In genomic region chr9:131334568-131335105, GRCh38 we compare ENCODE assay signal across 14 cellular contexts. TPM values are rescaled to one million over a fixed set of nuclear protein-coding genes. Genes with fewer than 3 reads are reported as not detected.
DNase-seq lines count a peak whose midpoint lies in the region; ATAC-seq, FAIRE-seq and TF ChIP-seq lines count a peak whose summit lies in the region.
"Had no signal": no experiment of that assay in that cellular context is flagged by ENCODE, and none has a peak within 500 bp of the region (broad histone marks: within the 10 kb centered on the region; RNA-seq: fewer than 3 reads in every experiment).

No MANE protein-coding gene starts in this region.

- no peaks in the 10 kb centered on the region for H3K9me3 ChIP-seq in endodermal cell (ENCODE audit: control insufficient read depth, low read length)
- no peaks in the 10 kb centered on the region for H3K9me3 ChIP-seq in left lung

- H3K27me3 Mint-ChIP-seq in endodermal cell (ENCODE audit: insufficient read depth): no peaks in the 10 kb centered on the region

- peaks cover 9% of the 10 kb centered on the region for H3K4me1 ChIP-seq in endodermal cell (ENCODE audit: control insufficient read depth, insufficient read depth, low read length)
- H3K4me1 ChIP-seq in left lung: no peaks in the 10 kb centered on the region

- 62 to 73% methylated on average over 7 to 14 of the region's 14 CpGs for WGBS in endodermal cell (ENCODE audit: insufficient coverage in 1 of 2, insufficient read length in 1 of 2), 2 experiments

- no peak overlapping the region for H3K4me3 Mint-ChIP-seq in endodermal cell
- H3K4me3 Mint-ChIP-seq: activated naive CD4-positive, alpha-beta T cell treated with anti-CD3 and anti-CD28 coated beads, Interleukin-2, amount 10 ng/mL, durations not matched to agents 7 days and 5 days had no signal

- no peak overlapping the region for H3K27ac Mint-ChIP-seq in endodermal cell
- H3K27ac Mint-ChIP-seq: activated naive CD4-positive, alpha-beta T cell treated with anti-CD3 and anti-CD28 coated beads, Interleukin-2, amount 10 ng/mL, durations not matched to agents 7 days and 5 days had no signal

- no peak overlapping the region for H3K27ac ChIP-seq in endodermal cell (ENCODE audit: low read depth, low read length)
- no peak overlapping the region for H3K27ac ChIP-seq in left lung
- H3K27ac ChIP-seq: dorsolateral prefrontal cortex had no signal

- no peaks in the 10 kb centered on the region for H3K27me3 ChIP-seq in endodermal cell (ENCODE audit: control insufficient read depth, insufficient read depth, low read length, poor library complexity, severe bottlenecking)
- H3K27me3 ChIP-seq in left lung: no peaks in the 10 kb centered on the region
- H3K27me3 ChIP-seq: dorsolateral prefrontal cortex had no signal

- peaks cover 22% of the 10 kb centered on the region for H3K4me1 Mint-ChIP-seq in endodermal cell

- H3K4me3 ChIP-seq in endodermal cell (ENCODE audit: low read length) (no peak overlapping the region), left lung (no peak overlapping the region)
- H3K4me3 ChIP-seq: dorsolateral prefrontal cortex had no signal

- no peak overlapping the region for H3K9ac ChIP-seq in endodermal cell (ENCODE audit: extremely low read depth, low read length, poor library complexity, severe bottlenecking)

- no peaks in the 10 kb centered on the region for H3K36me3 ChIP-seq in endodermal cell (ENCODE audit: control insufficient read depth, insufficient read depth, low read length)
- H3K36me3 ChIP-seq in left lung: no peaks in the 10 kb centered on the region

- ATAC-seq in left lung (peak; percentile 16), GM21576 (IDR thresholded peaks at IDR 0.05; ENCODE audit: unreplicated experiment) (no peak)

- DNase-seq in activated naive CD4-positive, alpha-beta T cell treated with anti-CD3 and anti-CD28 coated beads, Interleukin-2, amount 50 U/mL, for 16 hours: peak; percentile 6
- no peak for DNase-seq in activated naive CD4-positive, alpha-beta T cell (lab: John Stamatoyannopoulos, UW)
- peak; percentile 70 for DNase-seq in endodermal cell
- no peak for DNase-seq in left lung
- peak; percentile 6 for DNase-seq in urothelium cell line (ENCODE audit: low spot score)
- DNase-seq in NCI-H1417 treated with DMSO at 0.1 percent for 48 hours (lab: John Stamatoyannopoulos, UW): no peak
- DNase-seq in NCI-H2196 treated with DMSO at 0.1 percent for 48 hours (lab: John Stamatoyannopoulos, UW; ENCODE audit: unreplicated experiment): no peak
- DNase-seq: activated CD4-positive, alpha-beta T cell treated with anti-CD3 and anti-CD28 coated beads, Interleukin-2, amount 50 U/mL, for 1 hour; activated naive CD4-positive, alpha-beta T cell treated with anti-CD3 and anti-CD28 coated beads, Interleukin-2, amount 10 ng/mL, durations not matched to agents 7 days and 5 days; NCI-H345; stimulated activated naive CD4-positive, alpha-beta T cell had no signal

- H3K36me3 Mint-ChIP-seq in endodermal cell (ENCODE audit: low read depth): no peaks in the 10 kb centered on the region
- H3K36me3 Mint-ChIP-seq: activated naive CD4-positive, alpha-beta T cell treated with anti-CD3 and anti-CD28 coated beads, Interleukin-2, amount 10 ng/mL, durations not matched to agents 7 days and 5 days had no signal

- H3K9me3 Mint-ChIP-seq in endodermal cell: no peaks in the 10 kb centered on the region
- H3K9me3 Mint-ChIP-seq: activated naive CD4-positive, alpha-beta T cell treated with anti-CD3 and anti-CD28 coated beads, Interleukin-2, amount 10 ng/mL, durations not matched to agents 7 days and 5 days had no signal

- TF ChIP-seq CTCF in endodermal cell (conservative IDR thresholded peaks at IDR 0.05): no peak
- no peak for TF ChIP-seq CTCF in left lung (IDR thresholded peaks at IDR 0.05)

- intact Hi-C loops in left lung (cut with DNase I): loop anchor here in 1 of 2 donors (5.0 kb wide), 2 partner anchors 157 to 277 kb away; no protein-coding TSS in a partner anchor

- FAIRE-seq in urothelium cell line (lab: Jason Lieb, UNC): no peak
- FAIRE-seq: A204.1 had no signal

RNA-seq across cellular contexts. Expression of gene PLPP7, which starts 45.1 kb away (rescaled TPM):
- 1 to 10 TPM; 4.1 to 5.6 TPM for total RNA-seq in endodermal cell
- 3.6 TPM for polyA plus RNA-seq in endodermal cell (2013, experiment 1 of 2)
- 3.0 TPM for polyA plus RNA-seq in endodermal cell (2013, experiment 2 of 2)
- total RNA-seq in left lung: 1 to 10 TPM; 1.6 to 2.3 TPM

RNA-seq across cellular contexts. Expression of gene FAM78A, which starts 58.3 kb away (rescaled TPM):
- 1 to 10 TPM; 5.5 to 5.6 TPM for total RNA-seq in endodermal cell
- polyA plus RNA-seq in endodermal cell (2013, experiment 1 of 2): 3.0 TPM
- polyA plus RNA-seq in endodermal cell (2013, experiment 2 of 2): 2.8 TPM
- total RNA-seq in left lung: 10 to 100 TPM in 1 of 2 donors, 1 to 10 TPM in 1; 7.8 to 18.1 TPM

RNA-seq across cellular contexts. Expression of gene PRRC2B, which starts 59.2 kb away (rescaled TPM):
- 100 to 1,000 TPM; 309 to 334 TPM for total RNA-seq in endodermal cell
- polyA plus RNA-seq in endodermal cell (2013, experiment 1 of 2): 182 TPM
- polyA plus RNA-seq in endodermal cell (2013, experiment 2 of 2): 205 TPM
- 100 to 1,000 TPM; 165 to 176 TPM for total RNA-seq in left lung

Comparison
In these comparisons a context has a peak if more than half of its experiments do, and no peak if none do; other contexts are left out.
1. DNase-seq: peak in activated naive CD4-positive, alpha-beta T cell treated with anti-CD3 and anti-CD28 coated beads, Interleukin-2, amount 50 U/mL, for 16 hours (single experiment), endodermal cell (single experiment) and urothelium cell line (single experiment); none in activated naive CD4-positive, alpha-beta T cell (0 of 4), left lung (0 of 2), NCI-H1417 treated with DMSO at 0.1 percent for 48 hours (single experiment) and NCI-H2196 treated with DMSO at 0.1 percent for 48 hours (single experiment).